Comparison of ENCODE assay signal across 15 cellular contexts in genomic region chr7:27117687-27118491, GRCh38. TPM values are rescaled to one million over a fixed set of nuclear protein-coding genes. Genes with fewer than 3 reads are reported as not detected.
DNase-seq lines count a peak whose midpoint lies in the region; ATAC-seq and TF ChIP-seq lines count a peak whose summit lies in the region.
"Had no signal": no experiment of that assay in that cellular context is flagged by ENCODE, and none has a peak within 500 bp of the region (broad histone marks: within the 10 kb centered on the region; RNA-seq: fewer than 3 reads in every experiment).

No MANE protein-coding gene starts in this region.

- WGBS in heart left ventricle, 4 donors: 8 to 13% (median 9%) methylated on average over 22 of the region's 22 CpGs
- 2 to 8% methylated on average over 22 of the region's 22 CpGs for WGBS in aorta, 2 donors
- WGBS in testis, 2 donors: 25 to 33% methylated on average over 22 of the region's 22 CpGs

- H3K36me3 ChIP-seq in heart left ventricle: no peaks in the 10 kb centered on the region
- H3K36me3 ChIP-seq in aorta (ENCODE audit: control insufficient read depth in 1 of 2, insufficient read depth in 2 of 2, low read length in 1 of 2): no peaks in the 10 kb centered on the region
- no peaks in the 10 kb centered on the region for H3K36me3 ChIP-seq in testis (ENCODE audit: low read depth, missing control alignments)
- H3K36me3 ChIP-seq: cardiac muscle cell, MG63 had no signal

- H3K36me3 Mint-ChIP-seq in nephron (ENCODE audit: low read depth): peaks cover 71% of the 10 kb centered on the region

- intact Hi-C loops in heart left ventricle (cut with DNase I): no loop called here
- intact Hi-C loops in Right ventricle myocardium inferior (cut with DNase I): no loop called here
- intact Hi-C loops in aorta (cut with DNase I): loop anchor here in 1 of 2 donors (2.0 kb wide), 1 partner anchor 21 kb away; no protein-coding TSS in a partner anchor
- intact Hi-C loops in testis (cut with DNase I; ENCODE audit: low total_unique reads): no loop called here

- peaks cover 42 to 98% (median 78%) of the 10 kb centered on the region in 9 donors for H3K27me3 ChIP-seq in heart left ventricle
- no peaks in the 10 kb centered on the region for H3K27me3 ChIP-seq in aorta (ENCODE audit: control insufficient read depth in 1 of 2, insufficient read depth in 2 of 2, low read length in 1 of 2)
- no peaks in the 10 kb centered on the region for H3K27me3 ChIP-seq in testis
- H3K27me3 ChIP-seq: MG63 had no signal

- TF ChIP-seq POLR2A in heart left ventricle (IDR thresholded peaks at IDR 0.05): no peak
- TF ChIP-seq POLR2A in testis (IDR thresholded peaks at IDR 0.05): no peak

- ATAC-seq in heart left ventricle (peak in 2 of 4 donors; percentile 10 to 54), Right ventricle myocardium inferior (no peak), aorta (ENCODE audit: low FRiP score) (no peak), GM21381 (IDR thresholded peaks at IDR 0.05; ENCODE audit: unreplicated experiment) (no peak)

- H3K9me3 ChIP-seq in heart left ventricle (no peaks in the 10 kb centered on the region), aorta (ENCODE audit: control insufficient read depth, low read length) (no peaks in the 10 kb centered on the region), testis (no peaks in the 10 kb centered on the region)
- H3K9me3 ChIP-seq: MG63 had no signal

- TF ChIP-seq CTCF in heart left ventricle (IDR thresholded peaks at IDR 0.05) (no peak), fibroblast of mammary gland (conservative IDR thresholded peaks at IDR 0.05; ENCODE audit: control insufficient read depth, insufficient read depth, low read depth, low read length) (no peak), nephron (IDR thresholded peaks at IDR 0.05; ENCODE audit: unreplicated experiment in 3 of 3) (no peak), testis (IDR thresholded peaks at IDR 0.05) (no peak)

- DNase-seq in heart left ventricle: no peak
- DNase-seq in Right ventricle myocardium inferior (ENCODE audit: missing footprints): no peak
- DNase-seq in fibroblast of mammary gland (ENCODE audit: low read depth): peak; percentile 60
- peak in 1 of 2 donors; percentile 51 for DNase-seq in aorta
- DNase-seq in testis: no peak
- DNase-seq in stimulated activated CD4-positive, alpha-beta T cell treated with anti-CD3 and anti-CD28 coated beads, Interleukin-1b, Interleukin-23, amount 100 ng/mL, for 48 hours: no peak
- DNase-seq: activated T-cell treated with anti-CD3 and anti-CD28 coated beads for 4 hours; DND-41; foreskin melanocyte; MG63; RPMI8226; stimulated activated CD8-positive, alpha-beta memory T cell treated with anti-CD3 and anti-CD28 coated beads, Interleukin-4, amount 100 ng/mL, for 48 hours had no signal

- peak overlapping the region; percentile 90 to 93 (median 91) for H3K4me3 Mint-ChIP-seq in nephron

- H3K4me1 Mint-ChIP-seq in nephron: peaks cover 71% of the 10 kb centered on the region

- peaks cover 0 to 20% (median 0%) of the 10 kb centered on the region in 12 donors for H3K4me1 ChIP-seq in heart left ventricle
- H3K4me1 ChIP-seq in aorta (ENCODE audit: control insufficient read depth in 1 of 2, insufficient read depth in 2 of 2, low read length in 2 of 2): no peaks in the 10 kb centered on the region
- no peaks in the 10 kb centered on the region for H3K4me1 ChIP-seq in testis

- H3K27me3 Mint-ChIP-seq in nephron (ENCODE audit: low read depth): peaks cover 11% of the 10 kb centered on the region

- H3K9me3 Mint-ChIP-seq in nephron: no peaks in the 10 kb centered on the region

- peak overlapping the region; percentile 98 to 100 (median 99) for H3K27ac Mint-ChIP-seq in nephron

- H3K4me3 ChIP-seq in heart left ventricle (peak overlapping the region in 9 of 12 donors; percentile 9 to 51 (median 23)), fibroblast of mammary gland (ENCODE audit: control insufficient read depth, low read depth, low read length) (peak overlapping the region; percentile 6), aorta (ENCODE audit: low read length in 2 of 2) (peak overlapping the region; percentile 53 to 64), testis (no peak overlapping the region)
- H3K4me3 ChIP-seq: cardiac muscle cell, MG63 had no signal

- H3K27ac ChIP-seq in heart left ventricle (peak overlapping the region in 8 of 12 donors; percentile 9 to 93 (median 68)), aorta (ENCODE audit: low read depth in 1 of 2, low read length in 2 of 2) (peak overlapping the region; percentile 70 to 72), testis (no peak overlapping the region)
- H3K27ac ChIP-seq: cardiac muscle cell had no signal

RNA-seq across cellular contexts. Expression of gene HOXA4, which starts 12.7 kb away (rescaled TPM):
- total RNA-seq in heart left ventricle (1 to 10 TPM in 3 of 9 donors, under 1 TPM in 5, not detected in 1; 0.23 to 2.6 (median 0.88) TPM), Right ventricle myocardium inferior (0.14 TPM), aorta (10 to 100 TPM in 1 of 2 donors, 1 to 10 TPM in 1; 5.6 to 11.6 TPM), testis (1 to 10 TPM; 1.7 to 3.4 TPM)
- polyA plus RNA-seq in heart left ventricle (under 1 TPM; 0.50 to 0.69 TPM), aorta (10 to 100 TPM in 1 of 2 donors, 1 to 10 TPM in 1; 2.6 to 10.1 TPM), testis (ENCODE audit: insufficient read depth, low read depth, low replicate concordance) (3.3 TPM)
- total RNA-seq: cardiac muscle cell had no signal

RNA-seq across cellular contexts. Expression of gene HOXA2, which starts 15.4 kb away (rescaled TPM):
- total RNA-seq in heart left ventricle: under 1 TPM in 2 of 9 donors, not detected in 7; 0.14 to 0.57 TPM
- under 1 TPM in 1 of 2 donors, not detected in 1; 0.03 TPM for polyA plus RNA-seq in heart left ventricle
- 0.14 TPM for total RNA-seq in Right ventricle myocardium inferior
- total RNA-seq in aorta: 1 to 10 TPM; 1.6 to 4.7 TPM
- polyA plus RNA-seq in aorta: 1 to 10 TPM; 2.3 to 3.6 TPM
- total RNA-seq in testis: under 1 TPM in 1 of 2 donors, not detected in 1; 0.31 TPM
- polyA plus RNA-seq in testis (ENCODE audit: insufficient read depth, low read depth, low replicate concordance): 0.32 TPM

RNA-seq across cellular contexts. Expression of gene HOXA1, which starts 22.1 kb away (rescaled TPM):
- under 1 TPM in 3 of 9 donors, not detected in 6; 0.12 to 0.66 (median 0.59) TPM for total RNA-seq in heart left ventricle
- polyA plus RNA-seq in heart left ventricle: under 1 TPM in 1 of 2 donors, not detected in 1; 0.07 TPM
- total RNA-seq in Right ventricle myocardium inferior: not detected
- total RNA-seq in aorta: 1 to 10 TPM; 1.3 to 1.6 TPM
- polyA plus RNA-seq in aorta: under 1 TPM; 0.59 to 0.88 TPM
- under 1 TPM; 0.37 to 0.79 TPM for total RNA-seq in testis
- polyA plus RNA-seq in testis (ENCODE audit: insufficient read depth, low read depth, low replicate concordance): 0.16 TPM

RNA-seq across cellular contexts. Expression of gene HOXA5, which starts 25.6 kb away (rescaled TPM):
- total RNA-seq in heart left ventricle (1 to 10 TPM in 1 of 9 donors, under 1 TPM in 2, not detected in 6; 0.28 to 2.8 (median 0.44) TPM), Right ventricle myocardium inferior (not detected), aorta (10 to 100 TPM in 1 of 2 donors, 1 to 10 TPM in 1; 8.0 to 11.8 TPM), testis (under 1 TPM in 1 of 2 donors, not detected in 1; 0.63 TPM)
- polyA plus RNA-seq in heart left ventricle (under 1 TPM in 1 of 2 donors, not detected in 1; 0.07 TPM), aorta (1 to 10 TPM; 1.6 to 2.7 TPM), testis (ENCODE audit: insufficient read depth, low read depth, low replicate concordance) (7.6 TPM)
- total RNA-seq: cardiac muscle cell had no signal
- polyA plus RNA-seq: cardiac muscle cell had no signal

RNA-seq across cellular contexts. Expression of gene HOXA6, which starts 29.7 kb away (rescaled TPM):
- total RNA-seq in heart left ventricle: not detected
- polyA plus RNA-seq in heart left ventricle: not detected
- not detected for total RNA-seq in Right ventricle myocardium inferior
- total RNA-seq in aorta: 1 to 10 TPM; 6.3 to 7.6 TPM
- under 1 TPM in 1 of 2 donors, not detected in 1; 0.97 TPM for polyA plus RNA-seq in aorta
- total RNA-seq in testis: not detected
- 0.37 TPM for polyA plus RNA-seq in testis (ENCODE audit: insufficient read depth, low read depth, low replicate concordance)
- total RNA-seq: cardiac muscle cell had no signal
- polyA plus RNA-seq: cardiac muscle cell had no signal

Comparison
In these comparisons a context has a peak if more than half of its experiments do, and no peak if none do; other contexts are left out.
1. H3K27ac ChIP-seq: peak in heart left ventricle (8 of 12) and aorta (2 of 2); none in testis (0 of 2).
2. H3K4me3 ChIP-seq: peak in heart left ventricle (9 of 12), fibroblast of mammary gland (single experiment) and aorta (2 of 2); none in testis (0 of 2).